ENCODE assay signal across 19 cellular contexts in genomic region chr2:174585657-174586056, GRCh38. TPM values are rescaled to one million over a fixed set of nuclear protein-coding genes. Genes with fewer than 3 reads are reported as not detected.
A peak's percentile ranks its signal among the peaks of the same experiment; 100 is the strongest.
DNase-seq lines count a peak whose midpoint lies in the region; ATAC-seq and TF ChIP-seq lines count a peak whose summit lies in the region.
"Had no signal": no experiment of that assay in that cellular context is flagged by ENCODE, and none has a peak within 500 bp of the region (broad histone marks: within the 10 kb centered on the region; RNA-seq: fewer than 3 reads in every experiment).

No MANE protein-coding gene starts in this region.

- H3K4me3 ChIP-seq in trophoblast cell (ENCODE audit: low read depth, low read length): no peak overlapping the region
- no peak overlapping the region for H3K4me3 ChIP-seq in esophagus muscularis mucosa
- no peak overlapping the region for H3K4me3 ChIP-seq in breast epithelium
- no peak overlapping the region for H3K4me3 ChIP-seq in psoas muscle
- H3K4me3 ChIP-seq: A549, cardiac muscle cell, hepatocyte, pancreas, SJCRH30, upper lobe of left lung had no signal

- TF ChIP-seq EP300 in esophagus muscularis mucosa (IDR thresholded peaks at IDR 0.05): no peak

- H3K27me3 Mint-ChIP-seq in activated CD4-positive, alpha-beta T cell treated with anti-CD3 and anti-CD28 coated beads, Interleukin-2, amount 10 ng/mL, durations not matched to agents 24 days and 14 days: no peaks in the 10 kb centered on the region
- H3K27me3 Mint-ChIP-seq in activated naive CD8-positive, alpha-beta T cell treated with anti-CD3 and anti-CD28 coated beads, Interleukin-2, amount 10 ng/mL, durations not matched to agents 7 days and 5 days: no peaks in the 10 kb centered on the region

- H2AFZ ChIP-seq in trophoblast cell (ENCODE audit: insufficient read depth, low read length, poor library complexity): no peak overlapping the region
- H2AFZ ChIP-seq: hepatocyte had no signal

- H4K12ac ChIP-seq in trophoblast cell (ENCODE audit: low read depth, low read length): no peak overlapping the region

- H3K27ac ChIP-seq in trophoblast cell (ENCODE audit: low read depth, low read length) (peak overlapping the region; percentile 77), esophagus muscularis mucosa (replicated peaks in 1 of 4) (no peak overlapping the region), breast epithelium (peak overlapping the region in 1 of 2 donors; percentile 57), psoas muscle (no peak overlapping the region)
- H3K27ac ChIP-seq: A549, hepatocyte, KMS-11, pancreas, SJCRH30, upper lobe of left lung had no signal

- DNase-seq in activated CD4-positive, alpha-beta T cell treated with anti-CD3 and anti-CD28 coated beads, Interleukin-2, amount 10 ng/mL, durations not matched to agents 24 days and 14 days: no peak
- DNase-seq in activated CD4-positive, alpha-beta T cell treated with anti-CD3 and anti-CD28 coated beads, Interleukin-2, amount 50 U/mL, for 1 hour: no peak
- DNase-seq in NCI-H2029 treated with DMSO at 0.1 percent for 48 hours (lab: John Stamatoyannopoulos, UW): peak; percentile 26
- no peak for DNase-seq in activated naive CD8-positive, alpha-beta T cell treated with anti-CD3 and anti-CD28 coated beads, Interleukin-2, amount 10 ng/mL, durations not matched to agents 7 days and 5 days
- DNase-seq in trophoblast cell: no peak
- no peak for DNase-seq in esophagus muscularis mucosa (ENCODE audit: extremely low spot score)
- DNase-seq in breast epithelium (ENCODE audit: low spot score in 2 of 2): no peak
- no peak for DNase-seq in psoas muscle
- DNase-seq: activated gamma-delta T cell treated with Interleukin-2 at 50 U/mL for 16 hours; effector CD4-positive, alpha-beta T cell; GF-D8; NCI-H1105; pancreas; SJCRH30 had no signal

- H3K9me3 ChIP-seq in trophoblast cell (ENCODE audit: insufficient read depth, low read depth, low read length) (no peaks in the 10 kb centered on the region), esophagus muscularis mucosa (no peaks in the 10 kb centered on the region), breast epithelium (no peaks in the 10 kb centered on the region), psoas muscle (no peaks in the 10 kb centered on the region)
- H3K9me3 ChIP-seq: A549, pancreas, SJCRH30, upper lobe of left lung had no signal

- H4K8ac ChIP-seq in trophoblast cell (ENCODE audit: low read depth, low read length): peak overlapping the region; percentile 25

- H3K4me1 ChIP-seq in trophoblast cell (ENCODE audit: control insufficient read depth in 1 of 2, insufficient read depth in 2 of 2, low read length in 2 of 2) (peaks cover 25 to 49% of the 10 kb centered on the region in 2 experiments), esophagus muscularis mucosa (peaks cover 5 to 55% (median 42%) of the 10 kb centered on the region in 4 donors), breast epithelium (no peaks in the 10 kb centered on the region), psoas muscle (no peaks in the 10 kb centered on the region)
- H3K4me1 ChIP-seq: A549, SJCRH30 had no signal

- H4K91ac ChIP-seq in trophoblast cell (ENCODE audit: low read depth, low read length): peak overlapping the region; percentile 38

- WGBS in trophoblast cell (ENCODE audit: extremely low coverage, insufficient coverage, insufficient read length): no CpG with 5 or more reads among the region's 5 CpGs
- 84% methylated on average over 5 of the region's 5 CpGs for WGBS in esophagus muscularis mucosa
- 75 to 80% (median 78%) methylated on average over 5 of the region's 5 CpGs for WGBS in psoas muscle, 3 donors

- H2BK12ac ChIP-seq in trophoblast cell (ENCODE audit: low read length): peak overlapping the region; percentile 3

- H3K14ac ChIP-seq in trophoblast cell (ENCODE audit: low read length): peak overlapping the region; percentile 5

- POLR2A ChIA-PET in activated naive CD8-positive, alpha-beta T cell treated with anti-CD3 and anti-CD28 coated beads, Interleukin-2, amount 10 ng/mL, durations not matched to agents 7 days and 5 days (lab: Charles Lee): no interaction called here

- H3K27me3 ChIP-seq in trophoblast cell (ENCODE audit: insufficient read depth, low read length): no peaks in the 10 kb centered on the region
- H3K27me3 ChIP-seq in esophagus muscularis mucosa: no peaks in the 10 kb centered on the region
- H3K27me3 ChIP-seq in breast epithelium: no peaks in the 10 kb centered on the region
- H3K27me3 ChIP-seq in psoas muscle (ENCODE audit: insufficient read depth in 3 of 3, low read length in 2 of 3): no peaks in the 10 kb centered on the region
- H3K27me3 ChIP-seq: cardiac muscle cell, hepatocyte, pancreas, SJCRH30, upper lobe of left lung had no signal

- H3K23ac ChIP-seq in trophoblast cell (ENCODE audit: low read length): no peak overlapping the region

- peak overlapping the region; percentile 49 for H2BK120ac ChIP-seq in trophoblast cell (ENCODE audit: insufficient read depth, low read length, poor library complexity)

- H3K9ac ChIP-seq in trophoblast cell (ENCODE audit: low read length): no peak overlapping the region
- H3K9ac ChIP-seq: KMS-11 had no signal

- peak overlapping the region; percentile 54 for H2BK5ac ChIP-seq in trophoblast cell (ENCODE audit: low read depth, low read length, poor library complexity)

- peak overlapping the region; percentile 50 for H3K18ac ChIP-seq in trophoblast cell (ENCODE audit: low read length)

- peak overlapping the region; percentile 43 for H3K27ac Mint-ChIP-seq in activated CD4-positive, alpha-beta T cell treated with anti-CD3 and anti-CD28 coated beads, Interleukin-2, amount 10 ng/mL, durations not matched to agents 24 days and 14 days
- peak overlapping the region; percentile 82 for H3K27ac Mint-ChIP-seq in activated naive CD8-positive, alpha-beta T cell treated with anti-CD3 and anti-CD28 coated beads, Interleukin-2, amount 10 ng/mL, durations not matched to agents 7 days and 5 days

- intact Hi-C loops in activated CD4-positive, alpha-beta T cell treated with anti-CD3 and anti-CD28 coated beads, Interleukin-2, amount 10 ng/mL, durations not matched to agents 24 days and 14 days (cut with micrococcal nuclease): no loop called here
- intact Hi-C loops in esophagus muscularis mucosa (cut with DNase I): no loop called here
- intact Hi-C loops in breast epithelium (cut with DNase I; ENCODE audit: low total_unique reads): no loop called here
- intact Hi-C loops in psoas muscle (cut with DNase I): no loop called here

- H3K36me3 Mint-ChIP-seq in activated CD4-positive, alpha-beta T cell treated with anti-CD3 and anti-CD28 coated beads, Interleukin-2, amount 10 ng/mL, durations not matched to agents 24 days and 14 days (ENCODE audit: low read depth): peaks cover 62% of the 10 kb centered on the region
- peaks cover 46% of the 10 kb centered on the region for H3K36me3 Mint-ChIP-seq in activated naive CD8-positive, alpha-beta T cell treated with anti-CD3 and anti-CD28 coated beads, Interleukin-2, amount 10 ng/mL, durations not matched to agents 7 days and 5 days

- peak overlapping the region; percentile 12 for H2AK5ac ChIP-seq in trophoblast cell (ENCODE audit: low read length)

- no peak for TF ChIP-seq POLR2A in esophagus muscularis mucosa (IDR thresholded peaks at IDR 0.05; ENCODE audit: low read depth)
- TF ChIP-seq POLR2A in breast epithelium (IDR thresholded peaks at IDR 0.05): no peak

- no peak overlapping the region for H3K4ac ChIP-seq in trophoblast cell (ENCODE audit: low read depth, low read length)

- H3K4me3 Mint-ChIP-seq in activated CD4-positive, alpha-beta T cell treated with anti-CD3 and anti-CD28 coated beads, Interleukin-2, amount 10 ng/mL, durations not matched to agents 24 days and 14 days: no peak overlapping the region
- H3K4me3 Mint-ChIP-seq in activated naive CD8-positive, alpha-beta T cell treated with anti-CD3 and anti-CD28 coated beads, Interleukin-2, amount 10 ng/mL, durations not matched to agents 7 days and 5 days: peak overlapping the region; percentile 19

- TF ChIP-seq CTCF in esophagus muscularis mucosa (IDR thresholded peaks at IDR 0.05) (no peak), breast epithelium (IDR thresholded peaks at IDR 0.05) (no peak), psoas muscle (IDR thresholded peaks at IDR 0.05) (no peak)

- H3K79me2 ChIP-seq in trophoblast cell (ENCODE audit: control insufficient read depth, insufficient read depth, low read length, poor library complexity): peaks cover 1% of the 10 kb centered on the region
- H3K79me2 ChIP-seq: hepatocyte had no signal

- H3K36me3 ChIP-seq in trophoblast cell (ENCODE audit: control insufficient read depth in 1 of 2, insufficient read depth in 2 of 2, low read length in 2 of 2) (peaks cover 8 to 10% of the 10 kb centered on the region in 2 experiments), esophagus muscularis mucosa (peaks cover 7 to 45% (median 23%) of the 10 kb centered on the region in 4 donors), breast epithelium (no peaks in the 10 kb centered on the region), psoas muscle (ENCODE audit: insufficient read depth in 1 of 2, low read depth in 1 of 2) (peaks cover 0 to 7% of the 10 kb centered on the region in 2 donors)
- H3K36me3 ChIP-seq: cardiac muscle cell, pancreas had no signal

- peaks cover 70% of the 10 kb centered on the region for H3K4me1 Mint-ChIP-seq in activated CD4-positive, alpha-beta T cell treated with anti-CD3 and anti-CD28 coated beads, Interleukin-2, amount 10 ng/mL, durations not matched to agents 24 days and 14 days
- peaks cover 74% of the 10 kb centered on the region for H3K4me1 Mint-ChIP-seq in activated naive CD8-positive, alpha-beta T cell treated with anti-CD3 and anti-CD28 coated beads, Interleukin-2, amount 10 ng/mL, durations not matched to agents 7 days and 5 days

- H3K9me3 Mint-ChIP-seq in activated CD4-positive, alpha-beta T cell treated with anti-CD3 and anti-CD28 coated beads, Interleukin-2, amount 10 ng/mL, durations not matched to agents 24 days and 14 days: no peaks in the 10 kb centered on the region
- no peaks in the 10 kb centered on the region for H3K9me3 Mint-ChIP-seq in activated naive CD8-positive, alpha-beta T cell treated with anti-CD3 and anti-CD28 coated beads, Interleukin-2, amount 10 ng/mL, durations not matched to agents 7 days and 5 days

- ATAC-seq in activated naive CD8-positive, alpha-beta T cell treated with anti-CD3 and anti-CD28 coated beads, Interleukin-2, amount 10 ng/mL, durations not matched to agents 7 days and 5 days (ENCODE audit: low read depth): no peak
- ATAC-seq in psoas muscle: no peak

- peak overlapping the region; percentile 5 for H3K4me2 ChIP-seq in trophoblast cell (ENCODE audit: low read length)
- H3K4me2 ChIP-seq: A549, hepatocyte, KMS-11 had no signal

- H3K79me1 ChIP-seq in trophoblast cell (ENCODE audit: low read length): peaks cover 36% of the 10 kb centered on the region

RNA-seq across cellular contexts. Expression of gene WIPF1, which starts 11.9 kb away (rescaled TPM):
- total RNA-seq in activated CD4-positive, alpha-beta T cell treated with anti-CD3 and anti-CD28 coated beads, Interleukin-2, amount 10 ng/mL, durations not matched to agents 24 days and 14 days: 280 and 287 TPM in 2 replicates
- 100 to 1,000 TPM; 446 to 480 TPM for total RNA-seq in activated naive CD8-positive, alpha-beta T cell treated with anti-CD3 and anti-CD28 coated beads, Interleukin-2, amount 10 ng/mL, durations not matched to agents 7 days and 5 days
- polyA plus RNA-seq in trophoblast cell (2013): 113 and 120 TPM in 2 replicates
- 10 to 100 TPM; 31.5 to 61.5 (median 36.3) TPM for total RNA-seq in esophagus muscularis mucosa
- total RNA-seq in breast epithelium: 10 to 100 TPM; 17.6 to 43.2 (median 24.9) TPM
- 10 to 100 TPM in 1 of 4 donors, 1 to 10 TPM in 3; 6.2 to 10.0 (median 8.0) TPM for total RNA-seq in psoas muscle
- 1 to 10 TPM; 3.4 to 3.9 (median 3.4) TPM for polyA plus RNA-seq in psoas muscle
